ENCODE assay signal across 1 cellular context in genomic region chr4:140426610-140427103, GRCh38.
TF ChIP-seq lines count a peak whose summit lies in the region.

No MANE protein-coding gene starts in this region.

TF ChIP-seq in HepG2, 621 proteins besides CTCF, POLR2A, EP300 and RAD21 (continued from another document and continues in another):
- TF ChIP-seq ZNF574 (CRISPR knock-in tag; IDR thresholded peaks at IDR 0.05) (no peak), ZNF816 (CRISPR knock-in tag; IDR thresholded peaks at IDR 0.05; ENCODE audit: borderline replicate concordance) (no peak), KDM2A (CRISPR knock-in tag; IDR thresholded peaks at IDR 0.05; ENCODE audit: borderline replicate concordance, low read depth) (no peak), MIXL1 (CRISPR knock-in tag; IDR thresholded peaks at IDR 0.05) (no peak), ZNF703 (CRISPR knock-in tag; IDR thresholded peaks at IDR 0.05; ENCODE audit: borderline replicate concordance) (no peak), SNAPC5 (CRISPR knock-in tag; IDR thresholded peaks at IDR 0.05; ENCODE audit: borderline replicate concordance) (no peak), JDP2 (CRISPR knock-in tag; IDR thresholded peaks at IDR 0.05; ENCODE audit: borderline replicate concordance) (no peak), MXD3 (CRISPR knock-in tag; IDR thresholded peaks at IDR 0.05) (no peak), ZBTB21 (CRISPR knock-in tag; IDR thresholded peaks at IDR 0.05) (peak; percentile 11; the same call in 1 of the 2 replicates), CBX1 (IDR thresholded peaks at IDR 0.05; ENCODE audit: low read depth) (no peak), CEBPB (IDR thresholded peaks at IDR 0.05; ENCODE audit: borderline replicate concordance, low read depth, low read length) (no peak), PAF1 (CRISPR knock-in tag; IDR thresholded peaks at IDR 0.05) (no peak), AGO2 (optimal IDR thresholded peaks at IDR 0.05; ENCODE audit: low read depth, low read length) (no peak), HIVEP1 (CRISPR knock-in tag; IDR thresholded peaks at IDR 0.05) (no peak), HNF1A (IDR thresholded peaks at IDR 0.05; ENCODE audit: low read depth) (no peak), HNF1A (CRISPR knock-in tag; IDR thresholded peaks at IDR 0.05; ENCODE audit: borderline replicate concordance) (no peak), ZNF296 (CRISPR knock-in tag; conservative IDR thresholded peaks at IDR 0.05) (no peak), PITX1 (CRISPR knock-in tag; IDR thresholded peaks at IDR 0.05) (0 out of 2 replicates have a peak, but pooled peaks have one; percentile 11), ZNF143 (CRISPR knock-in tag; IDR thresholded peaks at IDR 0.05) (no peak), ARHGAP35 (CRISPR knock-in tag; IDR thresholded peaks at IDR 0.05; ENCODE audit: borderline replicate concordance) (no peak), ZUFSP (CRISPR knock-in tag; IDR thresholded peaks at IDR 0.05; ENCODE audit: borderline replicate concordance) (no peak), TCF7L2 (IDR thresholded peaks at IDR 0.05; ENCODE audit: low read depth, low read length) (no peak), KAT8 (CRISPR knock-in tag; IDR thresholded peaks at IDR 0.05) (peak; percentile 7; the same call in 1 of the 2 replicates), ZNF326 (CRISPR knock-in tag; IDR thresholded peaks at IDR 0.05; ENCODE audit: borderline replicate concordance) (no peak), ZNF414 (CRISPR knock-in tag; IDR thresholded peaks at IDR 0.05) (peak; percentile 18; the same call in 1 of the 2 replicates), ZFX (CRISPR knock-in tag; IDR thresholded peaks at IDR 0.05; ENCODE audit: low read depth) (no peak), KLF6 (CRISPR knock-in tag; IDR thresholded peaks at IDR 0.05) (0 out of 2 replicates have a peak, but pooled peaks have one; percentile 6), TBX3 (IDR thresholded peaks at IDR 0.05; ENCODE audit: borderline replicate concordance) (0 out of 2 replicates have a peak, but pooled peaks have one; percentile 19), ZNF580 (CRISPR knock-in tag; IDR thresholded peaks at IDR 0.05; ENCODE audit: borderline replicate concordance, low read depth) (0 out of 2 replicates have a peak, but pooled peaks have one; percentile 29), ZNF672 (CRISPR knock-in tag; IDR thresholded peaks at IDR 0.05) (no peak), SP4 (CRISPR knock-in tag; IDR thresholded peaks at IDR 0.05) (no peak), BCL3 (CRISPR knock-in tag; IDR thresholded peaks at IDR 0.05) (no peak), ZNF598 (CRISPR knock-in tag; IDR thresholded peaks at IDR 0.05; ENCODE audit: borderline replicate concordance) (0 out of 2 replicates have a peak, but pooled peaks have one; percentile 37), ZHX2 (IDR thresholded peaks at IDR 0.05; ENCODE audit: low read depth) (no peak), ZHX2 (CRISPR knock-in tag; IDR thresholded peaks at IDR 0.05; ENCODE audit: borderline replicate concordance) (0 out of 2 replicates have a peak, but pooled peaks have one; percentile 2), ZNF260 (CRISPR knock-in tag; IDR thresholded peaks at IDR 0.05; ENCODE audit: borderline replicate concordance, low read depth) (no peak), ZNF329 (CRISPR knock-in tag; IDR thresholded peaks at IDR 0.05; ENCODE audit: low read depth) (no peak), ZNF451 (CRISPR knock-in tag; IDR thresholded peaks at IDR 0.05) (no peak), IKZF1 (IDR thresholded peaks at IDR 0.05) (no peak), ZNF576 (CRISPR knock-in tag; IDR thresholded peaks at IDR 0.05) (no peak), ZNF552 (CRISPR knock-in tag; IDR thresholded peaks at IDR 0.05; ENCODE audit: borderline replicate concordance) (no peak), ZNF670 (CRISPR knock-in tag; IDR thresholded peaks at IDR 0.05; ENCODE audit: borderline replicate concordance) (no peak), MNT (IDR thresholded peaks at IDR 0.05) (no peak)
